34 cellular contexts compared by ENCODE assay signal in genomic region chr16:82293671-82294070, GRCh38.
"Had no signal": no experiment of that assay in that cellular context is flagged by ENCODE, and none has a peak within 500 bp of the region (broad histone marks: within the 10 kb centered on the region; RNA-seq: fewer than 3 reads in every experiment).

No MANE protein-coding gene starts in this region.

- DNase-seq: Karpas-422, Kasumi-1, MG63, MM.1S, MV-4-11, NCI-H1048, NCI-H1092, NCI-H1092 treated with DMSO at 0.1 percent for 48 hours, NCI-H1105, NCI-H1105 treated with DMSO at 0.1 percent for 48 hours, NCI-H1417, NCI-H1417 treated with DMSO at 0.1 percent for 48 hours, NCI-H1436, NCI-H1436 treated with DMSO at 0.1 percent for 48 hours, NCI-H146, NCI-H1694, NCI-H1694 treated with DMSO at 0.1 percent for 48 hours, NCI-H187, NCI-H187 treated with DMSO at 0.1 percent for 48 hours, NCI-H1930, NCI-H2029, NCI-H2029 treated with DMSO at 0.1 percent for 48 hours, NCI-H2081, NCI-H2081 treated with DMSO at 0.1 percent for 48 hours, NCI-H2107, NCI-H2171, NCI-H2171 treated with DMSO at 0.1 percent for 48 hours, NCI-H2227 treated with DMSO at 0.1 percent for 48 hours, NCI-H226, NCI-H345, NCI-H446, NCI-H446 treated with DMSO at 0.1 percent for 48 hours, NCI-H510A, NCI-H510A treated with DMSO at 0.1 percent for 48 hours had no signal

- H3K36me3 ChIP-seq: MG63 had no signal

- H3K9me3 ChIP-seq: MG63 had no signal

- H3K27me3 ChIP-seq: MG63 had no signal

- H3K4me3 ChIP-seq: MG63 had no signal
